ENCODE assay signal across 18 cellular contexts in genomic region chr7:128705891-128706333, GRCh38. TPM values are rescaled to one million over a fixed set of nuclear protein-coding genes. Genes with fewer than 3 reads are reported as not detected.
DNase-seq lines count a peak whose midpoint lies in the region; ATAC-seq and TF ChIP-seq lines count a peak whose summit lies in the region.
"Had no signal": no experiment of that assay in that cellular context is flagged by ENCODE, and none has a peak within 500 bp of the region (broad histone marks: within the 10 kb centered on the region; RNA-seq: fewer than 3 reads in every experiment).

No MANE protein-coding gene starts in this region.

- H3K4me1 ChIP-seq in PC-3 (ENCODE audit: insufficient read depth, low read length) (peaks cover 6% of the 10 kb centered on the region; the same call in 1 of the 2 replicates), foreskin keratinocyte (peaks cover 18% of the 10 kb centered on the region)
- H3K4me1 ChIP-seq: Caco-2, parathyroid adenoma had no signal

- H3K36me3 Mint-ChIP-seq in T-cell, result no peaks in the 10 kb centered on the region
- H3K36me3 Mint-ChIP-seq: activated naive CD8-positive, alpha-beta T cell treated with anti-CD3 and anti-CD28 coated beads, Interleukin-2, amount 10 ng/mL, durations not matched to agents 7 days and 5 days; IgD-negative memory B cell; mesothelial cell of epicardium had no signal

- no peak overlapping the region for H3K27ac ChIP-seq in PC-3 (ENCODE audit: low read length)
- no peak overlapping the region for H3K27ac ChIP-seq in foreskin keratinocyte
- H3K27ac ChIP-seq: parathyroid adenoma had no signal

- H3K4me2 ChIP-seq in PC-3 (ENCODE audit: low read length), result no peak overlapping the region

- CTCF ChIA-PET in PC-3 (lab: Charles Lee), result no interaction called here
- CTCF ChIA-PET in T-cell (lab: Charles Lee), result no interaction called here

- H3K9ac ChIP-seq in PC-3 (ENCODE audit: low read length), result no peak overlapping the region
- H3K9ac ChIP-seq: parathyroid adenoma had no signal

- no peak overlapping the region for H3K4me3 Mint-ChIP-seq in T-cell
- H3K4me3 Mint-ChIP-seq: activated naive CD8-positive, alpha-beta T cell treated with anti-CD3 and anti-CD28 coated beads, Interleukin-2, amount 10 ng/mL, durations not matched to agents 7 days and 5 days; IgD-negative memory B cell; mesothelial cell of epicardium; stimulated activated naive CD8-positive, alpha-beta T cell treated with anti-CD3 and anti-CD28 coated beads, Interleukin-15, Interleukin-2, amounts not matched to agents 100 ng/mL and 50 ng/mL, for 24 hours had no signal

- TF ChIP-seq CTCF in PC-3 (conservative IDR thresholded peaks at IDR 0.05; ENCODE audit: low read depth, low read length), result no peak
- no peak for TF ChIP-seq CTCF in foreskin keratinocyte (conservative IDR thresholded peaks at IDR 0.05)

- intact Hi-C loops in PC-3 (cut with micrococcal nuclease), result no loop called here

- H3F3A ChIP-seq in PC-3 (ENCODE audit: low read length, unreplicated experiment), result no peaks in the 10 kb centered on the region

- DNase-seq in COR-L47 (lab: John Stamatoyannopoulos, UW) (peak; percentile 89), KBM-7 (peak; percentile 25), PC-3 (peak; percentile 23), foreskin keratinocyte (peak in 1 of 2 donors; percentile 63), epidermal melanocyte (ENCODE audit: insufficient read length, low spot score) (no peak), KG1 (lab: John Stamatoyannopoulos, UW) (no peak), T-cell (no peak)
- DNase-seq: activated naive CD8-positive, alpha-beta T cell treated with anti-CD3 and anti-CD28 coated beads, Interleukin-2, amount 10 ng/mL, durations not matched to agents 7 days and 5 days; Caco-2; hippocampal formation; NCI-H774; stimulated activated CD4-positive, alpha-beta T cell treated with anti-CD3 and anti-CD28 coated beads, Interleukin-1b, Interleukin-23, amount 100 ng/mL, for 48 hours had no signal

- H3K27me3 ChIP-seq in PC-3 (ENCODE audit: low read length) (no peaks in the 10 kb centered on the region), foreskin keratinocyte (no peaks in the 10 kb centered on the region)

- in situ Hi-C loops in KBM-7 (cut with MboI; ENCODE audit: low pct_unique_long_range_greater_than_20kb, low sequenced_read_pairs), result no loop called here

- no peaks in the 10 kb centered on the region for H4K20me1 ChIP-seq in PC-3 (ENCODE audit: low read length)

- no peaks in the 10 kb centered on the region for H3K79me2 ChIP-seq in PC-3 (ENCODE audit: low read length)
- H3K79me2 ChIP-seq: parathyroid adenoma had no signal

- peaks cover 3 to 5% of the 10 kb centered on the region in 2 donors for H3K27me3 Mint-ChIP-seq in T-cell

- no peaks in the 10 kb centered on the region for H3K36me3 ChIP-seq in PC-3 (ENCODE audit: low read depth, low read length)

- BruUV-seq in PC-3 (replicated peaks; lab: Mats Ljungman, UMichigan), result no TSS peak

- no peaks in the 10 kb centered on the region for H3K9me2 ChIP-seq in PC-3 (replicated peaks; ENCODE audit: low read length)

- no peak for ATAC-seq in PC-3
- peak; percentile 47 for ATAC-seq in foreskin keratinocyte
- ATAC-seq in GM21723 (IDR thresholded peaks at IDR 0.05; ENCODE audit: unreplicated experiment), result no peak
- no peak for ATAC-seq in T-cell (replicated peaks in 1 of 4)
- ATAC-seq: GM12878 had no signal

- no peaks in the 10 kb centered on the region for H3K9me3 Mint-ChIP-seq in T-cell
- H3K9me3 Mint-ChIP-seq: activated naive CD8-positive, alpha-beta T cell treated with anti-CD3 and anti-CD28 coated beads, Interleukin-2, amount 10 ng/mL, durations not matched to agents 7 days and 5 days; IgD-negative memory B cell; mesothelial cell of epicardium; stimulated activated naive CD8-positive, alpha-beta T cell treated with anti-CD3 and anti-CD28 coated beads, Interleukin-15, Interleukin-2, amounts not matched to agents 100 ng/mL and 50 ng/mL, for 24 hours had no signal

- POLR2A ChIA-PET in PC-3 (lab: Charles Lee; ENCODE audit: unreplicated experiment) (no interaction called here), T-cell (lab: Charles Lee) (no interaction called here)

- no peak overlapping the region for H3K4me3 ChIP-seq in PC-3 (ENCODE audit: low read length)
- H3K4me3 ChIP-seq: GM12878 had no signal

- no peak overlapping the region for H3K27ac Mint-ChIP-seq in T-cell
- H3K27ac Mint-ChIP-seq: activated naive CD8-positive, alpha-beta T cell treated with anti-CD3 and anti-CD28 coated beads, Interleukin-2, amount 10 ng/mL, durations not matched to agents 7 days and 5 days; IgD-negative memory B cell; mesothelial cell of epicardium; stimulated activated naive CD8-positive, alpha-beta T cell treated with anti-CD3 and anti-CD28 coated beads, Interleukin-15, Interleukin-2, amounts not matched to agents 100 ng/mL and 50 ng/mL, for 24 hours had no signal

- H3K9me3 ChIP-seq in PC-3 (ENCODE audit: low read length), result no peaks in the 10 kb centered on the region
- H3K9me3 ChIP-seq: Caco-2 had no signal

- no peak overlapping the region for H2AFZ ChIP-seq in PC-3 (ENCODE audit: low read length)
- H2AFZ ChIP-seq: parathyroid adenoma had no signal

- H3K4me1 Mint-ChIP-seq in T-cell, result peaks cover 0 to 6% (median 0%) of the 10 kb centered on the region in 3 donors

RNA-seq across cellular contexts. Expression of gene CALU, which starts 33.2 kb away (rescaled TPM):
- total RNA-seq in PC-3 (2014; rRNA removed), result 169 and 205 TPM in 2 replicates
- 195 and 229 TPM in 2 replicates for total RNA-seq in foreskin keratinocyte
- polyA plus RNA-seq in foreskin keratinocyte, result 89.2 and 94.6 TPM in 2 replicates
- total RNA-seq in T-cell, result 10 to 100 TPM; 15.8 to 23.4 (median 16.7) TPM

RNA-seq across cellular contexts. Expression of gene GARIN1A, which starts 33.8 kb away (rescaled TPM):
- total RNA-seq in PC-3 (2014; rRNA removed) (0.91 and 3.6 TPM in 2 replicates), foreskin keratinocyte (0.11 and 0.71 TPM in 2 replicates), T-cell (1 to 10 TPM; 1.4 to 3.7 (median 3.2) TPM)
- polyA plus RNA-seq in foreskin keratinocyte, result 0.07 and 0.10 TPM in 2 replicates

Comparison
In these comparisons a context has a peak if more than half of its experiments do, and no peak if none do; other contexts are left out.
1. DNase-seq: peak in COR-L47 (single experiment), KBM-7 (single experiment) and PC-3 (single experiment); none in epidermal melanocyte (single experiment), KG1 (single experiment) and T-cell (0 of 34).